In genomic region chr1:227877810-227878209, GRCh38 we compare ENCODE assay signal across 3 cellular contexts.
DNase-seq lines count a peak whose midpoint lies in the region; ATAC-seq, FAIRE-seq and TF ChIP-seq lines count a peak whose summit lies in the region.
"Not testable (repeated sequence)": the region's sequence is repeated elsewhere in the genome, so short reads cannot be mapped to it uniquely, and the experiment has no call there.

No MANE protein-coding gene starts in this region.

- TF ChIP-seq EP300 in K562 (IDR thresholded peaks at IDR 0.05; ENCODE audit: low read length): not testable (repeated sequence)

- WGBS in K562 (ENCODE audit: insufficient coverage, low coverage, missing lambda C conversion rate): 0% methylated on average over 2 of the region's 3 CpGs

- TF ChIP-seq RAD21 in K562 (CRISPR knock-in tag; conservative IDR thresholded peaks at IDR 0.05 in 1 of 2, IDR thresholded peaks at IDR 0.05 in 1 of 2): not testable (repeated sequence)

- not testable (repeated sequence) for ATAC-seq in K562

- in situ Hi-C loops in K562 (cut with MboI): not testable (repeated sequence)

- H3K4me3 Mint-ChIP-seq in activated naive CD4-positive, alpha-beta T cell treated with anti-CD3 and anti-CD28 coated beads, Interleukin-2, amount 10 ng/mL, durations not matched to agents 7 days and 5 days: not testable (repeated sequence)

- H3K27ac ChIP-seq in HEK293 (ENCODE audit: extremely low read depth, low read depth, low read length); K562 (ENCODE audit: extremely low read depth, low read depth, low read length): not testable (repeated sequence)

- not testable (repeated sequence) for TF ChIP-seq POLR2A in K562 (conservative IDR thresholded peaks at IDR 0.05)

- BruUV-seq in K562 (replicated peaks; lab: Mats Ljungman, UMichigan): not testable (repeated sequence)

- POLR2A ChIA-PET in HEK293 (lab: Yijun Ruan, JAX); K562 (lab: Yijun Ruan, JAX): not testable (repeated sequence)

- H3K27ac Mint-ChIP-seq in activated naive CD4-positive, alpha-beta T cell treated with anti-CD3 and anti-CD28 coated beads, Interleukin-2, amount 10 ng/mL, durations not matched to agents 7 days and 5 days: peak overlapping the region; percentile 3

- H3K79me2 ChIP-seq in K562 (ENCODE audit: control insufficient read depth, insufficient read depth, low read length): not testable (repeated sequence)

- not testable (repeated sequence) for H3K9me1 ChIP-seq in K562 (ENCODE audit: control insufficient read depth, insufficient read depth, low read length)

- H3K4me3 ChIP-seq in HEK293 (ENCODE audit: low read depth, low read length); K562: not testable (repeated sequence)

- H3K4me1 Mint-ChIP-seq in activated naive CD4-positive, alpha-beta T cell treated with anti-CD3 and anti-CD28 coated beads, Interleukin-2, amount 10 ng/mL, durations not matched to agents 7 days and 5 days: not testable (repeated sequence)

- not testable (repeated sequence) for H4K20me1 ChIP-seq in K562 (replicated peaks; ENCODE audit: control insufficient read depth, insufficient read depth, low read length)

- TF ChIP-seq CTCF in HEK293 (tag by site-specific recombination; IDR thresholded peaks at IDR 0.05); K562 (IDR thresholded peaks at IDR 0.05 in 2 of 3, conservative IDR thresholded peaks at IDR 0.05 in 1 of 3; ENCODE audit: insufficient read depth in 2 of 3, low read depth in 1 of 3, low read length in 3 of 3): not testable (repeated sequence)

- not testable (repeated sequence) for H3K36me3 ChIP-seq in HEK293 (ENCODE audit: control insufficient read depth in 2 of 2, insufficient read depth in 1 of 2, low read length in 2 of 2); K562 (ENCODE audit: control insufficient read depth, insufficient read depth, low read length)

- peaks cover 54% of the 10 kb centered on the region for H3K27me3 Mint-ChIP-seq in activated naive CD4-positive, alpha-beta T cell treated with anti-CD3 and anti-CD28 coated beads, Interleukin-2, amount 10 ng/mL, durations not matched to agents 7 days and 5 days

- not testable (repeated sequence) for H3K27me3 ChIP-seq in K562 (ENCODE audit: control insufficient read depth in 2 of 2, insufficient read depth in 2 of 2, low read length in 2 of 2)

- H3K4me2 ChIP-seq in K562 (ENCODE audit: insufficient read depth, low read length): not testable (repeated sequence)

- not testable (repeated sequence) for H2AFZ ChIP-seq in K562 (ENCODE audit: low read depth, low read length)

- H3K9ac ChIP-seq in K562 (ENCODE audit: insufficient read depth in 1 of 2, low read depth in 2 of 2, low read length in 2 of 2): not testable (repeated sequence)

- not testable (repeated sequence) for FAIRE-seq in K562 (lab: Jason Lieb, UNC)

- H3K36me3 Mint-ChIP-seq in activated naive CD4-positive, alpha-beta T cell treated with anti-CD3 and anti-CD28 coated beads, Interleukin-2, amount 10 ng/mL, durations not matched to agents 7 days and 5 days: not testable (repeated sequence)

- H3K9me3 Mint-ChIP-seq in activated naive CD4-positive, alpha-beta T cell treated with anti-CD3 and anti-CD28 coated beads, Interleukin-2, amount 10 ng/mL, durations not matched to agents 7 days and 5 days: not testable (repeated sequence)

- H3K9me3 ChIP-seq in HEK293 (ENCODE audit: control insufficient read depth, insufficient read depth, low read depth, low read length); K562 (replicated peaks; ENCODE audit: control insufficient read depth, insufficient read depth, low read depth, low read length): not testable (repeated sequence)

- not testable (repeated sequence) for DNase-seq in activated naive CD4-positive, alpha-beta T cell treated with anti-CD3 and anti-CD28 coated beads, Interleukin-2, amount 10 ng/mL, durations not matched to agents 7 days and 5 days; K562 (ENCODE audit: extremely low read depth in 1 of 4, low spot score in 3 of 4)

- CTCF ChIA-PET in HEK293 (lab: Yijun Ruan, JAX); activated naive CD4-positive, alpha-beta T cell treated with anti-CD3 and anti-CD28 coated beads, Interleukin-2, amount 10 ng/mL, durations not matched to agents 7 days and 5 days (lab: Charles Lee); K562 (lab: Yijun Ruan, JAX; ENCODE audit: low intra/inter-chr PET ratio): not testable (repeated sequence)

- intact Hi-C loops in K562 (cut with micrococcal nuclease): not testable (repeated sequence)

- not testable (repeated sequence) for H3K4me1 ChIP-seq in HEK293 (ENCODE audit: control insufficient read depth, insufficient read depth, low read length); K562 (replicated peaks in 1 of 2; ENCODE audit: control insufficient read depth in 2 of 2, insufficient read depth in 2 of 2, low read length in 2 of 2)

TF ChIP-seq in HEK293, 187 proteins besides CTCF, POLR2A, EP300 and RAD21:
- TF ChIP-seq, protein P1, sequence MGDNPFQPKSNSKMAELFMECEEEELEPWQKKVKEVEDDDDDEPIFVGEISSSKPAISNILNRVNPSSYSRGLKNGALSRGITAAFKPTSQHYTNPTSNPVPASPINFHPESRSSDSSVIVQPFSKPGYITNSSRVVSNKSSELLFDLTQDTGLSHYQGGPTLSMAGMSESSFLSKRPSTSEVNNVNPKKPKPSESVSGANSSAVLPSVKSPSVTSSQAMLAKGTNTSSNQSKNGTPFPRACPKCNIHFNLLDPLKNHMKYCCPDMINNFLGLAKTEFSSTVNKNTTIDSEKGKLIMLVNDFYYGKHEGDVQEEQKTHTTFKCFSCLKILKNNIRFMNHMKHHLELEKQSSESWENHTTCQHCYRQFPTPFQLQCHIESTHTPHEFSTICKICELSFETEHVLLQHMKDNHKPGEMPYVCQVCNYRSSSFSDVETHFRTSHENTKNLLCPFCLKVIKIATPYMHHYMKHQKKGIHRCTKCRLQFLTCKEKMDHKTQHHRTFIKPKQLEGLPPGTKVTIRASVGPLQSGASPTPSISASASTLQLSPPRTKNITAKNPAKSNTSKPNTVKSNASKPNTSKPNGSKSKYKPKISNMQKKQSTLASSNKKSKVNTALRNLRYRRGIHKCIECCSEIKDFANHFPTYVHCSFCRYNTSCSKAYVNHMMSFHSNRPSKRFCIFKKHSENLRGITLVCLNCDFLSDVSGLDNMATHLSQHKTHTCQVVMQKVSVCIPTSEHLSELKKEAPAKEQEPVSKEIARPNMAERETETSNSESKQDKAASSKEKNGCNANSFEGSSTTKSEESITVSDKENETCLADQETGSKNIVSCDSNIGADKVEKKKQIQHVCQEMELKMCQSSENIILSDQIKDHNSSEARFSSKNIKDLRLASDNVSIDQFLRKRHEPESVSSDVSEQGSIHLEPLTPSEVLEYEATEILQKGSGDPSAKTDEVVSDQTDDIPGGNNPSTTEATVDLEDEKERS (tag by site-specific recombination; IDR thresholded peaks at IDR 0.05): 0 out of 2 replicates have a peak, but pooled peaks have one; percentile 51
- TF ChIP-seq ZNF146 (tag by site-specific recombination; IDR thresholded peaks at IDR 0.05): peak; percentile 95

TF ChIP-seq in K562, 482 proteins besides CTCF, POLR2A, EP300 and RAD21:
- TF ChIP-seq BCOR (IDR thresholded peaks at IDR 0.05): 0 out of 2 replicates have a peak, but pooled peaks have one; percentile 12
- peak; percentile 84 for TF ChIP-seq ZNF146 (CRISPR knock-in tag; IDR thresholded peaks at IDR 0.05; ENCODE audit: unreplicated experiment)
